25 cellular contexts compared by ENCODE assay signal in the genomic region with DNA sequence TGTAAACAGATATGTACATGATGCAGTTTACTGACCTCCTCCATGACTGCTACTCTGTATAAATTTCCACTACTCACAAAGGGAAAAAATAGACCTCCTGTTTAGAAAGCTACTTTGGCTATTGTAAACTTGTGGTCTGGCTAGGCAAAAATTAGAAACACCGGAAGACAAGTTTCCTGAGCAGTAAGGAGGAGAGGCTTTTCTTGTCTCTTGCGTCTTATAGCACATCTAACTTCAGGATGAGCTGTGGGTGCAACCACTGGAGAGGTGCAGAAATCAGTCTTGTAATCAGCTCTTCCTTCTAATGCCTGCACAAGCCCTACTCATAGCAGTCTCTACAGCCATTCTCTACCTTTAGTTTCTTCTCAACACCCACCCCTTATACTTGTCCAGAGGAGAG.
DNase-seq lines count a peak whose midpoint lies in the region; ATAC-seq, FAIRE-seq and TF ChIP-seq lines count a peak whose summit lies in the region.
"Had no signal": no experiment of that assay in that cellular context is flagged by ENCODE, and none has a peak within 500 bp of the region (broad histone marks: within the 10 kb centered on the region; RNA-seq: fewer than 3 reads in every experiment).

No MANE protein-coding gene starts in this region.

- H2AFZ ChIP-seq in MM.1S (ENCODE audit: low read length): peak overlapping the region; percentile 69

- H3K4me1 ChIP-seq in MM.1S (ENCODE audit: low read length): peaks cover 28% of the 10 kb centered on the region
- H3K4me1 ChIP-seq in neutrophil (ENCODE audit: control insufficient read depth in 1 of 2, insufficient read depth in 1 of 2, low read depth in 1 of 2, low read length in 1 of 2): peaks cover 20 to 30% of the 10 kb centered on the region in 2 experiments
- H3K4me1 ChIP-seq: gastrocnemius medialis, SJSA1, transverse colon had no signal

- H3K27me3 ChIP-seq in MM.1S (replicated peaks; ENCODE audit: insufficient read depth, low read length) (no peaks in the 10 kb centered on the region), neutrophil (no peaks in the 10 kb centered on the region), dorsolateral prefrontal cortex (no peaks in the 10 kb centered on the region)
- H3K27me3 ChIP-seq: gastrocnemius medialis, SJSA1, transverse colon had no signal

- FAIRE-seq in GM12891 (lab: Jason Lieb, UNC): no peak
- FAIRE-seq: D721Med had no signal

- no peaks in the 10 kb centered on the region for H3K9me3 ChIP-seq in MM.1S (replicated peaks; ENCODE audit: insufficient read depth, low read length)
- no peaks in the 10 kb centered on the region for H3K9me3 ChIP-seq in neutrophil
- H3K9me3 ChIP-seq: gastrocnemius medialis, SJSA1, transverse colon had no signal

- peak overlapping the region; percentile 37; the same call in 1 of the 2 replicates for H3K9ac ChIP-seq in MM.1S (ENCODE audit: low read length)

- H3K4me3 ChIP-seq in MM.1S (ENCODE audit: low read length): peak overlapping the region; percentile 26; the same call in 1 of the 2 replicates
- H3K4me3 ChIP-seq in neutrophil (ENCODE audit: low read depth in 1 of 2, low read length in 1 of 2): peak overlapping the region in 1 of 2 experiments; percentile 8
- H3K4me3 ChIP-seq in dorsolateral prefrontal cortex: no peak overlapping the region
- H3K4me3 ChIP-seq: gastrocnemius medialis, SJSA1, transverse colon had no signal

- H3K27ac ChIP-seq in MM.1S (ENCODE audit: low read length) (peak overlapping the region; percentile 80; the same call in 1 of the 2 replicates), neutrophil (peak overlapping the region; percentile 51), dorsolateral prefrontal cortex (no peak overlapping the region)
- H3K27ac ChIP-seq: gastrocnemius medialis, SJSA1, transverse colon had no signal

- peaks cover 13% of the 10 kb centered on the region for H3F3A ChIP-seq in MM.1S (ENCODE audit: insufficient read depth, low read length)

- ATAC-seq in GM18909 (IDR thresholded peaks at IDR 0.05; ENCODE audit: poor library complexity, unreplicated experiment) (peak; percentile 66), GM21786 (IDR thresholded peaks at IDR 0.05; ENCODE audit: unreplicated experiment) (peak; percentile 55)
- ATAC-seq: activated CD8-positive, alpha-beta T cell treated with anti-CD3 and anti-CD28 coated beads, Interleukin-2, amount 10 ng/mL, durations not matched to agents 7 days and 5 days; esophagus mucosa; gastrocnemius medialis; naive thymus-derived CD8-positive, alpha-beta T cell had no signal

- H3K36me3 ChIP-seq in MM.1S (replicated peaks; ENCODE audit: insufficient read depth, low read length) (no peaks in the 10 kb centered on the region), neutrophil (no peaks in the 10 kb centered on the region)
- H3K36me3 ChIP-seq: gastrocnemius medialis, SJSA1, transverse colon had no signal

- intact Hi-C loops in dorsolateral prefrontal cortex (cut with DNase I): no loop called here

- no peaks in the 10 kb centered on the region for H3K9me2 ChIP-seq in MM.1S (replicated peaks; ENCODE audit: insufficient read depth, low read length)

- TF ChIP-seq CTCF in MM.1S (IDR thresholded peaks at IDR 0.05; ENCODE audit: low read length) (no peak), neutrophil (IDR thresholded peaks at IDR 0.05) (no peak), dorsolateral prefrontal cortex (IDR thresholded peaks at IDR 0.05 in 54 of 56, conservative IDR thresholded peaks at IDR 0.05 in 2 of 56; ENCODE audit: low read depth in 1 of 56, partially characterized antibody in 56 of 56) (no peak)

- no peaks in the 10 kb centered on the region for H3K79me2 ChIP-seq in MM.1S (ENCODE audit: low read length)

- TF ChIP-seq POLR2A in GM12891 (IDR thresholded peaks at IDR 0.05; ENCODE audit: low read depth, low read length): no peak

- peak overlapping the region; percentile 61 for H3K4me2 ChIP-seq in MM.1S (ENCODE audit: low read depth, low read length)

- DNase-seq in MM.1S: peak; percentile 55
- no peak for DNase-seq in hepatic stellate cell (ENCODE audit: low spot score)
- DNase-seq in GM12891 (ENCODE audit: insufficient read length, low spot score): no peak
- DNase-seq in dorsolateral prefrontal cortex: no peak
- DNase-seq: activated CD8-positive, alpha-beta T cell treated with anti-CD3 and anti-CD28 coated beads, Interleukin-2, amount 10 ng/mL, durations not matched to agents 7 days and 5 days; activated naive CD4-positive, alpha-beta T cell treated with anti-CD3 and anti-CD28 coated beads, Interleukin-2, amount 10 ng/mL, durations not matched to agents 7 days and 5 days; activated T-cell treated with anti-CD3 and anti-CD28 coated beads, Interleukin-2, amount 50 U/mL, for 24 hours; aorta; central memory CD4-positive, alpha-beta T cell; gastrocnemius medialis; H9; mesendoderm; naive thymus-derived CD8-positive, alpha-beta T cell; NCI-H1105; NCI-H524; OCI-M1; posterior cingulate gyrus; T-helper 9 cell; transverse colon had no signal

- no peaks in the 10 kb centered on the region for H4K20me1 ChIP-seq in MM.1S (ENCODE audit: insufficient read depth, low read length)

TF ChIP-seq in GM12891, 5 proteins besides CTCF, POLR2A, EP300 and RAD21:
- no peak for TF ChIP-seq POLR2AphosphoS5 (IDR thresholded peaks at IDR 0.05; ENCODE audit: low read depth, low read length)

Comparison
In these comparisons a context has a peak if more than half of its experiments do, and no peak if none do; other contexts are left out.
1. H3K27ac ChIP-seq: peak in MM.1S (single experiment) and neutrophil (single experiment); none in dorsolateral prefrontal cortex (0 of 59).